Comparison of ENCODE assay signal across 19 cellular contexts in genomic region chr2:51219468-51219867, GRCh38.
A peak's percentile ranks its signal among the peaks of the same experiment; 100 is the strongest.
DNase-seq lines count a peak whose midpoint lies in the region; ATAC-seq and TF ChIP-seq lines count a peak whose summit lies in the region.
"Had no signal": no experiment of that assay in that cellular context is flagged by ENCODE, and none has a peak within 500 bp of the region (broad histone marks: within the 10 kb centered on the region; RNA-seq: fewer than 3 reads in every experiment).

No MANE protein-coding gene starts in this region.

- H3K36me3 Mint-ChIP-seq in osteocyte (ENCODE audit: unreplicated experiment) = no peaks in the 10 kb centered on the region
- no peaks in the 10 kb centered on the region for H3K36me3 Mint-ChIP-seq in stimulated activated naive B cell treated with anti-CD40 and anti-IgM and Interleukin-4, amounts not matched to agents 10 μg/mL and 1 μg/mL and 100 μg/mL, for 72 hours
- H3K36me3 Mint-ChIP-seq: activated naive CD8-positive, alpha-beta T cell treated with anti-CD3 and anti-CD28 coated beads for 36 hours had no signal

- H3K9me3 Mint-ChIP-seq in osteocyte (ENCODE audit: unreplicated experiment) = peaks cover 10% of the 10 kb centered on the region
- H3K9me3 Mint-ChIP-seq in stimulated activated naive B cell treated with anti-CD40 and anti-IgM and Interleukin-4, amounts not matched to agents 10 μg/mL and 1 μg/mL and 100 μg/mL, for 72 hours = peaks cover 0 to 2% of the 10 kb centered on the region in 2 donors

- intact Hi-C loops in sciatic nerve (cut with DNase I) = no loop called here

- H3K4me3 Mint-ChIP-seq in osteocyte (ENCODE audit: unreplicated experiment) = no peak overlapping the region
- H3K4me3 Mint-ChIP-seq in stimulated activated naive B cell treated with anti-CD40 and anti-IgM and Interleukin-4, amounts not matched to agents 10 μg/mL and 1 μg/mL and 100 μg/mL, for 72 hours = no peak overlapping the region
- H3K4me3 Mint-ChIP-seq: activated CD4-positive, alpha-beta memory T cell treated with anti-CD3 and anti-CD28 coated beads, Interleukin-2, amount 10 ng/mL, durations not matched to agents 7 days and 5 days; activated naive CD8-positive, alpha-beta T cell treated with anti-CD3 and anti-CD28 coated beads for 36 hours; effector memory CD8-positive, alpha-beta T cell had no signal

- DNase-seq in AG10803 (ENCODE audit: low read depth) (peak; percentile 4), LHCN-M2 (ENCODE audit: low read depth) (peak; percentile 10), choroid plexus epithelial cell (ENCODE audit: low read depth) (peak; percentile 69), sciatic nerve (ENCODE audit: low spot score) (no peak), osteocyte (ENCODE audit: extremely low spot score, unreplicated experiment) (no peak)
- no peak for DNase-seq in stimulated activated naive B cell treated with anti-CD40 and anti-IgM and Interleukin-4, amounts not matched to agents 10 μg/mL and 1 μg/mL and 100 μg/mL, for 72 hours
- DNase-seq: activated CD4-positive, alpha-beta memory T cell treated with anti-CD3 and anti-CD28 coated beads, Interleukin-2, amount 10 ng/mL, durations not matched to agents 7 days and 5 days; activated naive CD8-positive, alpha-beta T cell treated with anti-CD3 and anti-CD28 coated beads for 36 hours; effector memory CD8-positive, alpha-beta T cell; islet precursor cell; left ventricle myocardium superior; midbrain; NCI-H526; stimulated activated CD8-positive, alpha-beta memory T cell treated with anti-CD3 and anti-CD28 coated beads, Interleukin-4, amount 100 ng/mL, for 48 hours; T-helper 1 cell had no signal

- ATAC-seq in sciatic nerve (peak; percentile 39), HG02884 (IDR thresholded peaks at IDR 0.05; ENCODE audit: unreplicated experiment) (no peak)
- ATAC-seq in stimulated activated naive B cell treated with anti-CD40 and anti-IgM and Interleukin-4, amounts not matched to agents 10 μg/mL and 1 μg/mL and 100 μg/mL, for 72 hours (replicated peaks) = no peak
- ATAC-seq: activated CD4-positive, CD25-positive, alpha-beta regulatory T cell treated with anti-CD3 and anti-CD28 coated beads, Interleukin-2, amount 50 U/mL, for 24 hours; effector memory CD8-positive, alpha-beta T cell; left ventricle myocardium superior had no signal

- no peaks in the 10 kb centered on the region for H3K4me1 Mint-ChIP-seq in osteocyte (ENCODE audit: unreplicated experiment)
- no peaks in the 10 kb centered on the region for H3K4me1 Mint-ChIP-seq in stimulated activated naive B cell treated with anti-CD40 and anti-IgM and Interleukin-4, amounts not matched to agents 10 μg/mL and 1 μg/mL and 100 μg/mL, for 72 hours
- H3K4me1 Mint-ChIP-seq: activated CD4-positive, alpha-beta memory T cell treated with anti-CD3 and anti-CD28 coated beads, Interleukin-2, amount 10 ng/mL, durations not matched to agents 7 days and 5 days; activated naive CD8-positive, alpha-beta T cell treated with anti-CD3 and anti-CD28 coated beads for 36 hours had no signal

- H3K27ac Mint-ChIP-seq in osteocyte (ENCODE audit: unreplicated experiment) = no peak overlapping the region
- H3K27ac Mint-ChIP-seq in stimulated activated naive B cell treated with anti-CD40 and anti-IgM and Interleukin-4, amounts not matched to agents 10 μg/mL and 1 μg/mL and 100 μg/mL, for 72 hours = no peak overlapping the region
- H3K27ac Mint-ChIP-seq: activated CD4-positive, alpha-beta memory T cell treated with anti-CD3 and anti-CD28 coated beads, Interleukin-2, amount 10 ng/mL, durations not matched to agents 7 days and 5 days; activated naive CD8-positive, alpha-beta T cell treated with anti-CD3 and anti-CD28 coated beads for 36 hours; effector memory CD8-positive, alpha-beta T cell had no signal

- H3K4me3 ChIP-seq in AG10803 (ENCODE audit: low read length) (no peak overlapping the region), choroid plexus epithelial cell (ENCODE audit: low read depth, low read length) (no peak overlapping the region)
- H3K4me3 ChIP-seq: coronary artery, SJSA1 had no signal

- H3K27me3 Mint-ChIP-seq in osteocyte (ENCODE audit: unreplicated experiment) = no peaks in the 10 kb centered on the region
- H3K27me3 Mint-ChIP-seq in stimulated activated naive B cell treated with anti-CD40 and anti-IgM and Interleukin-4, amounts not matched to agents 10 μg/mL and 1 μg/mL and 100 μg/mL, for 72 hours = no peaks in the 10 kb centered on the region
- H3K27me3 Mint-ChIP-seq: activated CD4-positive, alpha-beta memory T cell treated with anti-CD3 and anti-CD28 coated beads, Interleukin-2, amount 10 ng/mL, durations not matched to agents 7 days and 5 days; activated naive CD8-positive, alpha-beta T cell treated with anti-CD3 and anti-CD28 coated beads for 36 hours; effector memory CD8-positive, alpha-beta T cell had no signal

- no peak for TF ChIP-seq CTCF in AG10803 (conservative IDR thresholded peaks at IDR 0.05; ENCODE audit: low read length)
- no peak for TF ChIP-seq CTCF in choroid plexus epithelial cell (conservative IDR thresholded peaks at IDR 0.05; ENCODE audit: low read depth, low read length)
- no peak for TF ChIP-seq CTCF in osteocyte (IDR thresholded peaks at IDR 0.05)

Comparison
In these comparisons a context has a peak if more than half of its experiments do, and no peak if none do; other contexts are left out.
1. DNase-seq: peak in AG10803 (single experiment), LHCN-M2 (single experiment) and choroid plexus epithelial cell (single experiment); none in sciatic nerve (single experiment), osteocyte (single experiment) and stimulated activated naive B cell treated with anti-CD40 and anti-IgM and Interleukin-4, amounts not matched to agents 10 μg/mL and 1 μg/mL and 100 μg/mL, for 72 hours (single experiment).